Comparison of ENCODE assay signal across 9 cellular contexts in genomic region chr9:113275147-113276131, GRCh38. TPM values are rescaled to one million over a fixed set of nuclear protein-coding genes. Genes with fewer than 3 reads are reported as not detected.
DNase-seq lines count a peak whose midpoint lies in the region; ATAC-seq, FAIRE-seq and TF ChIP-seq lines count a peak whose summit lies in the region.
"Had no signal": no experiment of that assay in that cellular context is flagged by ENCODE, and none has a peak within 500 bp of the region (broad histone marks: within the 10 kb centered on the region; RNA-seq: fewer than 3 reads in every experiment).

Gene CDC26, minus strand, starts transcription at chr9:113275572. Its CDS starts 3,065 bp downstream, at chr9:113272507.
Gene PRPF4, plus strand, starts transcription at chr9:113275658. Its CDS starts 86 bp downstream, at chr9:113275744.

- no peaks in the 10 kb centered on the region for H3K9me3 ChIP-seq in keratinocyte (ENCODE audit: control insufficient read depth, low read depth, low read length)

- DNase-seq in AG20443 (ENCODE audit: low spot score), result peak; percentile 99
- DNase-seq in NCI-H446 (lab: John Stamatoyannopoulos, UW), result peak; percentile 82 to 93
- DNase-seq in activated CD4-positive, CD25-positive, alpha-beta regulatory T cell treated with anti-CD3 and anti-CD28 coated beads, Interleukin-2, amount 50 U/mL, for 16 hours (ENCODE audit: low read depth, low spot score), result peak; percentile 93
- DNase-seq in cerebellar cortex (ENCODE audit: low spot score), result peak; percentile 99
- peak; percentile 88 for DNase-seq in keratinocyte (ENCODE audit: low read depth, low spot score)
- DNase-seq in stimulated activated CD4-positive, alpha-beta T cell treated with anti-CD3 and anti-CD28 coated beads, Interleukin-15, amount 100 ng/mL, for 1 hour (ENCODE audit: low read depth in 1 of 2, low spot score in 1 of 2), result peak; percentile 83 to 91

- no peaks in the 10 kb centered on the region for H3K27me3 ChIP-seq in keratinocyte (ENCODE audit: control insufficient read depth, extremely low read depth, insufficient read depth, low read length)

- H3K9ac ChIP-seq in keratinocyte (ENCODE audit: control insufficient read depth, extremely low read depth, insufficient read depth, low read length), result peak within 1 kb of the TSS; percentile 97

- FAIRE-seq in keratinocyte (lab: Jason Lieb, UNC), result peak; percentile 63
- FAIRE-seq: colon had no signal

- ATAC-seq in GM19043 (IDR thresholded peaks at IDR 0.05; ENCODE audit: low read depth, unreplicated experiment), result peak; percentile 99
- ATAC-seq in HG03354 (IDR thresholded peaks at IDR 0.05; ENCODE audit: poor library complexity, severe bottlenecking, unreplicated experiment), result peak; percentile 99

- no peaks in the 10 kb centered on the region for H3K9me1 ChIP-seq in keratinocyte (ENCODE audit: control insufficient read depth, extremely low read depth, insufficient read depth, low read length)

- peak within 1 kb of the TSS; percentile 97 for H3K27ac ChIP-seq in keratinocyte (ENCODE audit: control insufficient read depth, insufficient read depth, low read length)

- H3K4me2 ChIP-seq in keratinocyte (ENCODE audit: control insufficient read depth, extremely low read depth, insufficient read depth, low read depth, low read length), result peak within 1 kb of the TSS; percentile 81

- no peaks in the 10 kb centered on the region for H4K20me1 ChIP-seq in keratinocyte (ENCODE audit: control insufficient read depth, extremely low read depth, insufficient read depth, low read length)

- H3K4me1 ChIP-seq in keratinocyte (ENCODE audit: control insufficient read depth, extremely low read depth, insufficient read depth, low read length), result peaks cover 4% of the 10 kb centered on the region

- peak within 1 kb of the TSS; percentile 64 to 99 (median 99) for H3K4me3 ChIP-seq in keratinocyte (ENCODE audit: control insufficient read depth in 2 of 3, extremely low read depth in 1 of 3, insufficient read depth in 2 of 3, low read depth in 1 of 3, low read length in 3 of 3)

- H3K36me3 ChIP-seq in keratinocyte (ENCODE audit: control insufficient read depth in 2 of 2, extremely low read depth in 1 of 2, insufficient read depth in 2 of 2, low read length in 2 of 2), result peaks cover 18 to 38% of the 10 kb centered on the region in 2 experiments

- dilution Hi-C loops in keratinocyte (cut with MboI; ENCODE audit: extremely low pct_ligation_motif_present, low sequenced_read_pairs), result no loop called here

- no peak for TF ChIP-seq CTCF in keratinocyte (optimal IDR thresholded peaks at IDR 0.05 in 1 of 3, IDR thresholded peaks at IDR 0.05 in 1 of 3, conservative IDR thresholded peaks at IDR 0.05 in 1 of 3; ENCODE audit: extremely low read depth in 1 of 3, insufficient read depth in 2 of 3, low read length in 3 of 3)

- H3K79me2 ChIP-seq in keratinocyte (ENCODE audit: control insufficient read depth, insufficient read depth, low read length), result peaks cover 31% of the 10 kb centered on the region

- H2AFZ ChIP-seq in keratinocyte (ENCODE audit: control insufficient read depth, low read length), result peak within 1 kb of the TSS; percentile 93

RNA-seq across cellular contexts. Expression of gene CDC26, which starts in this region (rescaled TPM):
- polyA plus RNA-seq in keratinocyte, result 24.0 to 56.8 TPM (median 43.5 TPM) in 3 replicates
- polyA plus RNA-seq in keratinocyte (2011; ENCODE audit: low read depth), result 68.3 TPM
- 36.1 and 54.3 TPM in 2 replicates for polyA plus RNA-seq in keratinocyte (2011; cell fraction: cytosol; rRNA removed)
- 12.0 and 21.3 TPM in 2 replicates for polyA plus RNA-seq in keratinocyte (2011; cell fraction: nucleus; rRNA removed)
- 36.3 and 53.9 TPM in 2 replicates for polyA plus RNA-seq in keratinocyte (2012; ENCODE audit: low replicate concordance)
- polyA minus RNA-seq in keratinocyte, result 2.4 to 19.9 TPM (median 2.6 TPM) in 3 replicates
- polyA minus RNA-seq in keratinocyte (2011; cell fraction: cytosol; rRNA and poly(A)+ RNA removed), result 20.1 TPM
- 1.6 and 2.8 TPM in 2 replicates for polyA minus RNA-seq in keratinocyte (2011; cell fraction: nucleus; rRNA and poly(A)+ RNA removed)

RNA-seq across cellular contexts. Expression of gene PRPF4, which starts in this region (rescaled TPM):
- polyA plus RNA-seq in keratinocyte, result 22.1 to 46.4 TPM (median 28.8 TPM) in 3 replicates
- 21.6 TPM for polyA plus RNA-seq in keratinocyte (2011; ENCODE audit: low read depth)
- 34.0 and 38.2 TPM in 2 replicates for polyA plus RNA-seq in keratinocyte (2011; cell fraction: cytosol; rRNA removed)
- polyA plus RNA-seq in keratinocyte (2011; cell fraction: nucleus; rRNA removed), result 27.8 and 28.7 TPM in 2 replicates
- polyA plus RNA-seq in keratinocyte (2012; ENCODE audit: low replicate concordance), result 23.3 and 33.7 TPM in 2 replicates
- 15.5 to 23.1 TPM (median 23.0 TPM) in 3 replicates for polyA minus RNA-seq in keratinocyte
- 12.3 TPM for polyA minus RNA-seq in keratinocyte (2011; cell fraction: cytosol; rRNA and poly(A)+ RNA removed)
- polyA minus RNA-seq in keratinocyte (2011; cell fraction: nucleus; rRNA and poly(A)+ RNA removed), result 9.0 and 19.1 TPM in 2 replicates

Comparison
In these comparisons a context has a peak if more than half of its experiments do, and no peak if none do; other contexts are left out.
1. Peak in every context shown above with its lines: DNase-seq, ATAC-seq, H3K4me3 ChIP-seq and H3K27ac ChIP-seq.